Comparison of ENCODE assay signal across 24 cellular contexts in the genomic region with DNA sequence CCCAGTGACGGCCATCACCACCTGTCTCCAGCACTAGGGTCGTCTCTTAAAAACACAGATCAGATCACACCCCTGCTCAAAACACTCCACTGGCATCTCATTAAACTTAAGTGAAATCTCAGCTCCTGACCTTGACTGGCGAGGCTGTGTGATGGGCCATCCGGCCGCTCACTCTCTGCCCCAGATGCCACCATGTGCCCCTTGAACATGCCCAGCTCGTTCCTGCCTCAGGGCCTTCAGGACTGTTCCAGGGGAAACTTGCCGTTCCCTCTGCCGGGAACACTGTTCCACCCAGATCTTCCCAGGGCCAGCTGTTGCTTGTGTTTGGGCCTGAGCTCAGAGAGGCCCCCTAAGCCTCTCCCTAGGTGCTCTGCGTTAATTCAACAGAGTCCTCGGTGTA. TPM values are rescaled to one million over a fixed set of nuclear protein-coding genes. Genes with fewer than 3 reads are reported as not detected.
DNase-seq lines count a peak whose midpoint lies in the region; ATAC-seq and TF ChIP-seq lines count a peak whose summit lies in the region.
"Had no signal": no experiment of that assay in that cellular context is flagged by ENCODE, and none has a peak within 500 bp of the region (broad histone marks: within the 10 kb centered on the region; RNA-seq: fewer than 3 reads in every experiment).

No MANE protein-coding gene starts in this region.

- H3K4me1 ChIP-seq in aorta (ENCODE audit: control insufficient read depth in 1 of 2, insufficient read depth in 2 of 2, low read length in 2 of 2), result no peaks in the 10 kb centered on the region
- H3K4me1 ChIP-seq: BE2C had no signal

- H3K36me3 Mint-ChIP-seq in chondrocyte (ENCODE audit: low read depth) (no peaks in the 10 kb centered on the region), nephron progenitor cell (ENCODE audit: low read depth) (peaks cover 39% of the 10 kb centered on the region)
- H3K36me3 Mint-ChIP-seq in activated T-helper 1 cell treated with anti-CD3 and anti-CD28 coated beads, Interleukin-12 subunit alpha, Interleukin-12 subunit beta, Interleukin-2, Interleukin-4 antibody, amounts not matched to agents 30 ng/mL and 10 ng/mL and 1 ng/mL, durations not matched to agents 14 hours and 24 hours and 36 hours (ENCODE audit: low read depth), result no peaks in the 10 kb centered on the region
- H3K36me3 Mint-ChIP-seq: CD14-positive monocyte; CD8-positive, alpha-beta memory T cell had no signal

- peaks cover 9% of the 10 kb centered on the region for H3K27me3 Mint-ChIP-seq in chondrocyte (ENCODE audit: low read depth)
- H3K27me3 Mint-ChIP-seq in nephron progenitor cell (ENCODE audit: low read depth, poor library complexity), result peaks cover 6% of the 10 kb centered on the region
- H3K27me3 Mint-ChIP-seq in activated T-helper 1 cell treated with anti-CD3 and anti-CD28 coated beads, Interleukin-12 subunit alpha, Interleukin-12 subunit beta, Interleukin-2, Interleukin-4 antibody, amounts not matched to agents 30 ng/mL and 10 ng/mL and 1 ng/mL, durations not matched to agents 14 hours and 24 hours and 36 hours (ENCODE audit: insufficient read depth), result no peaks in the 10 kb centered on the region
- H3K27me3 Mint-ChIP-seq: CD4-positive, alpha-beta T cell; CD8-positive, alpha-beta memory T cell had no signal

- 88% methylated on average over 10 of the region's 10 CpGs for WGBS in aorta, 2 donors

- H3K4me1 Mint-ChIP-seq in chondrocyte (ENCODE audit: low read depth), result no peaks in the 10 kb centered on the region
- peaks cover 22% of the 10 kb centered on the region for H3K4me1 Mint-ChIP-seq in nephron progenitor cell
- no peaks in the 10 kb centered on the region for H3K4me1 Mint-ChIP-seq in activated T-helper 1 cell treated with anti-CD3 and anti-CD28 coated beads, Interleukin-12 subunit alpha, Interleukin-12 subunit beta, Interleukin-2, Interleukin-4 antibody, amounts not matched to agents 30 ng/mL and 10 ng/mL and 1 ng/mL, durations not matched to agents 14 hours and 24 hours and 36 hours (ENCODE audit: low read depth)
- H3K4me1 Mint-ChIP-seq: CD14-positive monocyte; CD8-positive, alpha-beta memory T cell had no signal

- H3K36me3 ChIP-seq in aorta (ENCODE audit: control insufficient read depth in 1 of 2, insufficient read depth in 2 of 2, low read length in 1 of 2), result no peaks in the 10 kb centered on the region
- H3K36me3 ChIP-seq: BE2C had no signal

- H3K27ac Mint-ChIP-seq in chondrocyte (ENCODE audit: unreplicated experiment) (no peak overlapping the region), nephron progenitor cell (peak overlapping the region; percentile 17)
- H3K27ac Mint-ChIP-seq in activated T-helper 1 cell treated with anti-CD3 and anti-CD28 coated beads, Interleukin-12 subunit alpha, Interleukin-12 subunit beta, Interleukin-2, Interleukin-4 antibody, amounts not matched to agents 30 ng/mL and 10 ng/mL and 1 ng/mL, durations not matched to agents 14 hours and 24 hours and 36 hours, result no peak overlapping the region
- H3K27ac Mint-ChIP-seq: CD4-positive, alpha-beta T cell had no signal

- H3K9me3 ChIP-seq in aorta (ENCODE audit: control insufficient read depth, low read length), result no peaks in the 10 kb centered on the region
- H3K9me3 ChIP-seq: BE2C had no signal

- no peak overlapping the region for H3K4me3 ChIP-seq in aorta (ENCODE audit: low read length in 2 of 2)
- H3K4me3 ChIP-seq: A549; BLaER1 treated with 17β-estradiol and CSF1 and Interleukin-3, amounts not matched to agents 10 nM and 100 nM; GM12878; GM23248 had no signal

- DNase-seq in Right ventricle myocardium superior (peak; percentile 26), left cardiac atrium (no peak), chondrocyte (ENCODE audit: low spot score) (peak; percentile 44), nephron progenitor cell (no peak), aorta (peak in 1 of 2 donors; percentile 55)
- no peak for DNase-seq in activated T-helper 1 cell treated with anti-CD3 and anti-CD28 coated beads, Interleukin-12 subunit alpha, Interleukin-12 subunit beta, Interleukin-2, Interleukin-4 antibody, amounts not matched to agents 30 ng/mL and 10 ng/mL and 1 ng/mL, durations not matched to agents 14 hours and 24 hours and 36 hours (ENCODE audit: low spot score)
- DNase-seq in NK-92 treated with Interleukin-12 subunit alpha and Interleukin-12 subunit beta, amount 100 ng/mL, for 24 hours (lab: John Stamatoyannopoulos, UW), result no peak
- DNase-seq: 8988T; ACHN; AML-193; BE2C; CD4-positive, alpha-beta T cell; DMS 273 treated with DMSO at 0.1 percent for 48 hours; DMS79; EL; GDM1; GM23248; H7; HCEC 1CT had no signal

- ATAC-seq in Right ventricle myocardium superior (ENCODE audit: poor library complexity), result no peak
- no peak for ATAC-seq in left cardiac atrium
- peak; percentile 22 for ATAC-seq in aorta (ENCODE audit: low FRiP score)
- ATAC-seq: GM12878 had no signal

- no peak overlapping the region for H3K27ac ChIP-seq in aorta (ENCODE audit: low read depth in 1 of 2, low read length in 2 of 2)
- H3K27ac ChIP-seq: A549; BLaER1 treated with 17β-estradiol and CSF1 and Interleukin-3, amounts not matched to agents 10 nM and 100 nM; GM23248 had no signal

- intact Hi-C loops in Right ventricle myocardium superior (cut with DNase I) (no loop called here), left cardiac atrium (cut with DNase I) (loop anchor here in 1 of 2 donors (5.0 kb wide), 1 partner anchor 81 kb away; no protein-coding TSS in a partner anchor), aorta (cut with DNase I) (no loop called here)
- intact Hi-C loops in activated T-helper 1 cell treated with anti-CD3 and anti-CD28 coated beads, Interleukin-12 subunit alpha, Interleukin-12 subunit beta, Interleukin-2, Interleukin-4 antibody, amounts not matched to agents 30 ng/mL and 10 ng/mL and 1 ng/mL, durations not matched to agents 14 hours and 24 hours and 36 hours (cut with micrococcal nuclease), result no loop called here

- H3K4me3 Mint-ChIP-seq in chondrocyte (ENCODE audit: unreplicated experiment), result no peak overlapping the region
- no peak overlapping the region for H3K4me3 Mint-ChIP-seq in nephron progenitor cell
- H3K4me3 Mint-ChIP-seq in activated T-helper 1 cell treated with anti-CD3 and anti-CD28 coated beads, Interleukin-12 subunit alpha, Interleukin-12 subunit beta, Interleukin-2, Interleukin-4 antibody, amounts not matched to agents 30 ng/mL and 10 ng/mL and 1 ng/mL, durations not matched to agents 14 hours and 24 hours and 36 hours, result no peak overlapping the region
- H3K4me3 Mint-ChIP-seq: CD4-positive, alpha-beta T cell; CD8-positive, alpha-beta memory T cell had no signal

- TF ChIP-seq CTCF in chondrocyte (IDR thresholded peaks at IDR 0.05), result no peak
- no peak for TF ChIP-seq CTCF in nephron progenitor cell (IDR thresholded peaks at IDR 0.05)

- H3K9me3 Mint-ChIP-seq in chondrocyte (ENCODE audit: low read depth), result peaks cover 4% of the 10 kb centered on the region
- H3K9me3 Mint-ChIP-seq in nephron progenitor cell, result peaks cover 36% of the 10 kb centered on the region
- peaks cover 20% of the 10 kb centered on the region for H3K9me3 Mint-ChIP-seq in activated T-helper 1 cell treated with anti-CD3 and anti-CD28 coated beads, Interleukin-12 subunit alpha, Interleukin-12 subunit beta, Interleukin-2, Interleukin-4 antibody, amounts not matched to agents 30 ng/mL and 10 ng/mL and 1 ng/mL, durations not matched to agents 14 hours and 24 hours and 36 hours
- H3K9me3 Mint-ChIP-seq: CD4-positive, alpha-beta T cell had no signal

- H3K27me3 ChIP-seq in aorta (ENCODE audit: control insufficient read depth in 1 of 2, insufficient read depth in 2 of 2, low read length in 1 of 2), result no peaks in the 10 kb centered on the region
- H3K27me3 ChIP-seq: BE2C; BLaER1 treated with 17β-estradiol and CSF1 and Interleukin-3, amounts not matched to agents 10 nM and 100 nM had no signal

RNA-seq across cellular contexts. Expression of gene RPH3AL, which starts 39.4 kb away (rescaled TPM):
- total RNA-seq in Right ventricle myocardium superior (4.6 TPM), left cardiac atrium (10 to 100 TPM in 1 of 2 donors, 1 to 10 TPM in 1; 5.9 to 10.9 TPM), chondrocyte (3.4 to 4.1 TPM (median 4.0 TPM) in 3 replicates), aorta (10 to 100 TPM; 12.5 to 18.1 TPM)
- polyA plus RNA-seq in aorta, result 1 to 10 TPM; 1.6 to 3.5 TPM
- total RNA-seq in activated T-helper 1 cell treated with anti-CD3 and anti-CD28 coated beads, Interleukin-12 subunit alpha, Interleukin-12 subunit beta, Interleukin-2, Interleukin-4 antibody, amounts not matched to agents 30 ng/mL and 10 ng/mL and 1 ng/mL, durations not matched to agents 14 hours and 24 hours and 36 hours, result 2.3 and 3.2 TPM in 2 replicates

Comparison
In these comparisons a context has a peak if more than half of its experiments do, and no peak if none do; other contexts are left out.
1. DNase-seq: peak in Right ventricle myocardium superior (single experiment) and chondrocyte (single experiment); none in left cardiac atrium (single experiment), nephron progenitor cell (single experiment), activated T-helper 1 cell treated with anti-CD3 and anti-CD28 coated beads, Interleukin-12 subunit alpha, Interleukin-12 subunit beta, Interleukin-2, Interleukin-4 antibody, amounts not matched to agents 30 ng/mL and 10 ng/mL and 1 ng/mL, durations not matched to agents 14 hours and 24 hours and 36 hours (single experiment) and NK-92 treated with Interleukin-12 subunit alpha and Interleukin-12 subunit beta, amount 100 ng/mL, for 24 hours (single experiment).